In the genomic region with DNA sequence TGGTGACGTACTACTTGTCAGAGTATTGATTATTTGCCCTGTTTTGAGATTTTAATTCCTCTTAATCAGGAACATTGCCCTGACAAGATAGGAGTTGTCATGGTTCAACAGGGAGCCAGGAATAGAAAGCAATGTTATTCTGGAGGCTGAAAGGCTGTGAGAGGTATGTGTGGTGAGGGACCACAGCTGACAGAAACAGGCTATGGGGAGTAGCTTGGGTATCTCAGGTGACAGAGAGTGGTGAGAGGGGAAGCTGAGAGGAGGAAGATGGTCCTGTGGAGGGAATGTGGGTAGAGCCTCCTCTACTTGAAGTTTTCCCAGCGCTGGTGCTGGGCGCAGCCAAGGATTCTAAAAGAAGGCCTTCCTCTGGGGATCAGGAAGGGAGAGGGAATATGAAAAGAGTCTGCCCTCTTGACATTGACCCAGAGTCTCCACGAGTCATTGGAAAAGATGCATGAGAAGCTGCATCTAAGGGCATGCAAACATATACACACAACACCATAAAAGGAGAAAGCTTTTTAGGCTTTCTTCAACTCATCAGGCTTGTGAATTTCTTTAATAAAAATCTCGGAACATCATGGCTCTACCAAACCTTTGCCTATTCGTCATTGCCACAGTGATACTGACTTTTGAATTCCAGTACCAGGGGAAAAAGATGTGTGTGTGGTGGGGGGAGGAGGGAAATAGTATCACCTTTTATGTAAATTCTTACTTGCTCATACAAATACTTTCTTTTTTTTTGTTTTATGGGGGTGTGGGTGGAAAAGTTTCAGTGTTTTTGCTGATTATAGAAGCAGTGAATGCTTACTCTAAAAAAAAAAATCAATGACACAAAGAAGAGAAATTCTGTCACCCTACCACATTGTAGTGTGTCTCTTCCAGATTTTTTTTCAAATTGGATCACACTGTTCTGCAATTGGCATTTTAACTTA, we compare ENCODE assay signal across 11 cellular contexts. TPM values are rescaled to one million over a fixed set of nuclear protein-coding genes. Genes with fewer than 3 reads are reported as not detected.
DNase-seq lines count a peak whose midpoint lies in the region; ATAC-seq and TF ChIP-seq lines count a peak whose summit lies in the region.
"Had no signal": no experiment of that assay in that cellular context is flagged by ENCODE, and none has a peak within 500 bp of the region (broad histone marks: within the 10 kb centered on the region; RNA-seq: fewer than 3 reads in every experiment).

No MANE protein-coding gene starts in this region.

- H3K36me3 Mint-ChIP-seq in activated naive CD8-positive, alpha-beta T cell treated with anti-CD3 and anti-CD28 coated beads, Interleukin-2, amount 50 U/mL, for 24 hours (ENCODE audit: low read depth): no peaks in the 10 kb centered on the region
- no peaks in the 10 kb centered on the region for H3K36me3 Mint-ChIP-seq in activated naive CD8-positive, alpha-beta T cell treated with anti-CD3 and anti-CD28 coated beads for 36 hours

- DNase-seq in activated naive CD8-positive, alpha-beta T cell treated with anti-CD3 and anti-CD28 coated beads, Interleukin-2, amount 50 U/mL, for 24 hours: no peak
- DNase-seq in activated naive CD8-positive, alpha-beta T cell treated with anti-CD3 and anti-CD28 coated beads for 36 hours: no peak
- no peak for DNase-seq in NCI-H2029 (lab: John Stamatoyannopoulos, UW)
- DNase-seq in NCI-H774 (lab: John Stamatoyannopoulos, UW): no peak
- DNase-seq in spleen: no peak
- DNase-seq: NCI-H2029 treated with DMSO at 0.1 percent for 48 hours had no signal

- H3K4me1 ChIP-seq in skeletal muscle tissue (ENCODE audit: control insufficient read depth in 3 of 3, insufficient read depth in 3 of 3, low read length in 3 of 3): peaks cover 9 to 12% (median 12%) of the 10 kb centered on the region in 3 donors
- peaks cover 0 to 17% (median 8%) of the 10 kb centered on the region in 6 donors for H3K4me1 ChIP-seq in spleen

- H3K27me3 ChIP-seq in skeletal muscle tissue (ENCODE audit: control insufficient read depth in 3 of 3, insufficient read depth in 3 of 3, low read length in 3 of 3) (no peaks in the 10 kb centered on the region), spleen (replicated peaks in 1 of 7) (no peaks in the 10 kb centered on the region)

- ATAC-seq in activated naive CD8-positive, alpha-beta T cell treated with anti-CD3 and anti-CD28 coated beads, Interleukin-2, amount 50 U/mL, for 24 hours: peak; percentile 46
- ATAC-seq in HG02623 (IDR thresholded peaks at IDR 0.05; ENCODE audit: unreplicated experiment) (peak; percentile 49), HG03571 (IDR thresholded peaks at IDR 0.05; ENCODE audit: unreplicated experiment) (peak; percentile 43)

- H3K9me3 Mint-ChIP-seq in activated naive CD8-positive, alpha-beta T cell treated with anti-CD3 and anti-CD28 coated beads, Interleukin-2, amount 50 U/mL, for 24 hours: peaks cover 6% of the 10 kb centered on the region
- H3K9me3 Mint-ChIP-seq in activated naive CD8-positive, alpha-beta T cell treated with anti-CD3 and anti-CD28 coated beads for 36 hours: peaks cover 5% of the 10 kb centered on the region

- H3K4me1 Mint-ChIP-seq in activated naive CD8-positive, alpha-beta T cell treated with anti-CD3 and anti-CD28 coated beads, Interleukin-2, amount 50 U/mL, for 24 hours: peaks cover 20% of the 10 kb centered on the region
- peaks cover 19% of the 10 kb centered on the region for H3K4me1 Mint-ChIP-seq in activated naive CD8-positive, alpha-beta T cell treated with anti-CD3 and anti-CD28 coated beads for 36 hours

- H3K27ac Mint-ChIP-seq in activated naive CD8-positive, alpha-beta T cell treated with anti-CD3 and anti-CD28 coated beads, Interleukin-2, amount 50 U/mL, for 24 hours: peak overlapping the region; percentile 40
- H3K27ac Mint-ChIP-seq in activated naive CD8-positive, alpha-beta T cell treated with anti-CD3 and anti-CD28 coated beads for 36 hours: no peak overlapping the region
- H3K27ac Mint-ChIP-seq: B cell, nephron had no signal

- TF ChIP-seq CTCF in spleen (IDR thresholded peaks at IDR 0.05 in 8 of 11, conservative IDR thresholded peaks at IDR 0.05 in 3 of 11): no peak

- H3K27me3 Mint-ChIP-seq in activated naive CD8-positive, alpha-beta T cell treated with anti-CD3 and anti-CD28 coated beads, Interleukin-2, amount 50 U/mL, for 24 hours: peaks cover 17% of the 10 kb centered on the region
- H3K27me3 Mint-ChIP-seq in activated naive CD8-positive, alpha-beta T cell treated with anti-CD3 and anti-CD28 coated beads for 36 hours: peaks cover 14% of the 10 kb centered on the region

- no peak for TF ChIP-seq POLR2A in spleen (IDR thresholded peaks at IDR 0.05)

- no peaks in the 10 kb centered on the region for H3K9me3 ChIP-seq in skeletal muscle tissue (ENCODE audit: control insufficient read depth in 3 of 3, low read length in 3 of 3)
- H3K9me3 ChIP-seq in spleen: peaks cover 0 to 12% (median under 1%) of the 10 kb centered on the region in 8 donors

- H3K4me3 Mint-ChIP-seq in activated naive CD8-positive, alpha-beta T cell treated with anti-CD3 and anti-CD28 coated beads, Interleukin-2, amount 50 U/mL, for 24 hours: no peak overlapping the region
- H3K4me3 Mint-ChIP-seq in activated naive CD8-positive, alpha-beta T cell treated with anti-CD3 and anti-CD28 coated beads for 36 hours: no peak overlapping the region
- H3K4me3 Mint-ChIP-seq: B cell, nephron had no signal

- H3K4me3 ChIP-seq in skeletal muscle tissue (ENCODE audit: low read length in 3 of 3): no peak overlapping the region
- H3K4me3 ChIP-seq in spleen: no peak overlapping the region

- peak overlapping the region; percentile 65 for H3K27ac ChIP-seq in skeletal muscle tissue (ENCODE audit: low read depth, low read length)
- H3K27ac ChIP-seq in spleen: peak overlapping the region in 2 of 8 donors; percentile 1 to 35

- intact Hi-C loops in spleen (cut with DNase I; ENCODE audit: low total_unique reads): no loop called here

- peak overlapping the region in 2 of 3 donors; percentile 43 to 46 for H3K9ac ChIP-seq in skeletal muscle tissue (ENCODE audit: low read depth in 1 of 3, low read length in 3 of 3)

- no peaks in the 10 kb centered on the region for H3K36me3 ChIP-seq in skeletal muscle tissue (ENCODE audit: control insufficient read depth in 3 of 3, insufficient read depth in 3 of 3, low read length in 3 of 3)
- no peaks in the 10 kb centered on the region for H3K36me3 ChIP-seq in spleen

- 57 to 70% (median 61%) methylated on average over 6 of the region's 6 CpGs for WGBS in spleen, 5 donors

RNA-seq across cellular contexts. Expression of a gene that starts 39.9 kb away (rescaled TPM):
- 10 to 100 TPM; 61.1 to 63.8 TPM for total RNA-seq in activated naive CD8-positive, alpha-beta T cell treated with anti-CD3 and anti-CD28 coated beads for 36 hours
- 139 TPM for total RNA-seq in skeletal muscle tissue
- total RNA-seq in spleen: 10 to 100 TPM; 47.5 to 93.1 (median 56.2) TPM
- 10 to 100 TPM; 30.0 to 32.1 (median 30.8) TPM for polyA plus RNA-seq in spleen

RNA-seq across cellular contexts. Expression of a gene that starts 43.9 kb away (rescaled TPM):
- total RNA-seq in activated naive CD8-positive, alpha-beta T cell treated with anti-CD3 and anti-CD28 coated beads for 36 hours: 10 to 100 TPM; 40.5 to 47.2 TPM
- total RNA-seq in skeletal muscle tissue (36.0 TPM), spleen (10 to 100 TPM; 34.7 to 63.0 (median 53.0) TPM)
- polyA plus RNA-seq in spleen: 10 to 100 TPM; 15.5 to 21.4 (median 18.6) TPM
